ENCODE assay signal across 23 cellular contexts in genomic region chr18:74283646-74284045, GRCh38. TPM values are rescaled to one million over a fixed set of nuclear protein-coding genes. Genes with fewer than 3 reads are reported as not detected.
DNase-seq lines count a peak whose midpoint lies in the region; ATAC-seq, FAIRE-seq and TF ChIP-seq lines count a peak whose summit lies in the region.
"Had no signal": no experiment of that assay in that cellular context is flagged by ENCODE, and none has a peak within 500 bp of the region (broad histone marks: within the 10 kb centered on the region; RNA-seq: fewer than 3 reads in every experiment).

No MANE protein-coding gene starts in this region.

- no peak overlapping the region for H3K4me2 ChIP-seq in A549
- H3K4me2 ChIP-seq in parathyroid adenoma (ENCODE audit: low read length): peak overlapping the region; percentile 54

- H3K27ac ChIP-seq in A549 (peak overlapping the region; percentile 33 to 64; a peak in 2 of 6 replicates), HUES64 (ENCODE audit: low read depth, low read length) (peak overlapping the region; percentile 47), esophagus squamous epithelium (peak overlapping the region in 3 of 4 donors; percentile 17 to 80 (median 52)), parathyroid adenoma (peak overlapping the region; percentile 74)
- H3K27ac ChIP-seq in CD8-positive, alpha-beta memory T cell (ENCODE audit: low read depth, low read length): no peak overlapping the region

- peak overlapping the region in 1 of 7 donors; percentile 33 for H3K4me3 Mint-ChIP-seq in CD8-positive, alpha-beta memory T cell
- no peak overlapping the region for H3K4me3 Mint-ChIP-seq in activated CD8-positive, alpha-beta T cell treated with anti-CD3 and anti-CD28 coated beads for 36 hours
- H3K4me3 Mint-ChIP-seq: activated CD8-positive, alpha-beta memory T cell treated with anti-CD3 and anti-CD28 coated beads, Interleukin-2, amount 10 ng/mL, durations not matched to agents 7 days and 5 days had no signal

- peak overlapping the region in 2 of 8 donors; percentile 18 to 98 for H3K27ac Mint-ChIP-seq in CD8-positive, alpha-beta memory T cell
- no peak overlapping the region for H3K27ac Mint-ChIP-seq in activated CD8-positive, alpha-beta T cell treated with anti-CD3 and anti-CD28 coated beads for 36 hours
- H3K27ac Mint-ChIP-seq: activated CD8-positive, alpha-beta memory T cell treated with anti-CD3 and anti-CD28 coated beads, Interleukin-2, amount 10 ng/mL, durations not matched to agents 7 days and 5 days had no signal

- H3K4me1 ChIP-seq in A549 (peaks cover 63% of the 10 kb centered on the region), HUES64 (ENCODE audit: insufficient read depth, low read length) (peaks cover 64% of the 10 kb centered on the region), esophagus squamous epithelium (peaks cover 39 to 53% (median 41%) of the 10 kb centered on the region in 3 donors), parathyroid adenoma (peaks cover 51% of the 10 kb centered on the region)
- peaks cover 10% of the 10 kb centered on the region for H3K4me1 ChIP-seq in CD8-positive, alpha-beta memory T cell (ENCODE audit: insufficient read depth, low read length)

- CTCF ChIA-PET in A549 (lab: Yijun Ruan, JAX): no interaction called here
- CTCF ChIA-PET in CD8-positive, alpha-beta memory T cell (lab: Charles Lee): no interaction called here
- CTCF ChIA-PET in activated CD8-positive, alpha-beta T cell treated with anti-CD3 and anti-CD28 coated beads for 36 hours (lab: Charles Lee): no interaction called here

- TF ChIP-seq EP300 in A549 (IDR thresholded peaks at IDR 0.05): no peak

- H3K36me3 ChIP-seq in HUES64 (ENCODE audit: insufficient read depth, low read length) (no peaks in the 10 kb centered on the region), esophagus squamous epithelium (peaks cover 0 to 4% (median 0%) of the 10 kb centered on the region in 3 donors), parathyroid adenoma (ENCODE audit: control insufficient read depth, insufficient read depth, low read length) (no peaks in the 10 kb centered on the region)
- no peaks in the 10 kb centered on the region for H3K36me3 ChIP-seq in CD8-positive, alpha-beta memory T cell (ENCODE audit: insufficient read depth, low read length)

- H3K4me3 ChIP-seq in A549: no peak overlapping the region
- 0 out of 2 replicates have a peak overlapping the region, but pooled peaks have one; percentile 8 for H3K4me3 ChIP-seq in HUES64 (ENCODE audit: low read length)
- no peak overlapping the region for H3K4me3 ChIP-seq in esophagus squamous epithelium
- no peak overlapping the region for H3K4me3 ChIP-seq in parathyroid adenoma (ENCODE audit: low read depth, low read length)
- no peak overlapping the region for H3K4me3 ChIP-seq in CD8-positive, alpha-beta memory T cell (ENCODE audit: low read length)
- H3K4me3 ChIP-seq: lung, psoas muscle had no signal

- H3K9me3 ChIP-seq in A549 (no peaks in the 10 kb centered on the region), HUES64 (ENCODE audit: insufficient read depth, low read depth, low read length) (no peaks in the 10 kb centered on the region), esophagus squamous epithelium (no peaks in the 10 kb centered on the region), parathyroid adenoma (ENCODE audit: control insufficient read depth, low read length) (no peaks in the 10 kb centered on the region)
- H3K9me3 ChIP-seq in CD8-positive, alpha-beta memory T cell (ENCODE audit: low read length): no peaks in the 10 kb centered on the region
- H3K9me3 ChIP-seq: psoas muscle had no signal

- intact Hi-C loops in esophagus squamous epithelium (cut with DNase I): no loop called here
- intact Hi-C loops in activated CD8-positive, alpha-beta T cell treated with anti-CD3 and anti-CD28 coated beads for 36 hours (cut with micrococcal nuclease): no loop called here

- 87% methylated on average over 10 of the region's 10 CpGs for WGBS in A549 (ENCODE audit: missing lambda C conversion rate)
- 79% methylated on average over 10 of the region's 10 CpGs for WGBS in HUES64
- WGBS in esophagus squamous epithelium, 2 donors: 74 to 96% methylated on average over 6 to 9 of the region's 10 CpGs

- peak overlapping the region; percentile 15 for H2AFZ ChIP-seq in parathyroid adenoma

- TF ChIP-seq POLR2A in A549 (IDR thresholded peaks at IDR 0.05; ENCODE audit: low read length) (no peak), esophagus squamous epithelium (IDR thresholded peaks at IDR 0.05) (no peak)

- TF ChIP-seq RAD21 in A549 (conservative IDR thresholded peaks at IDR 0.05 in 1 of 2, IDR thresholded peaks at IDR 0.05 in 1 of 2): no peak

- H3K4me1 Mint-ChIP-seq in CD8-positive, alpha-beta memory T cell: peaks cover 32 to 38% (median 38%) of the 10 kb centered on the region in 3 donors
- peaks cover 30% of the 10 kb centered on the region for H3K4me1 Mint-ChIP-seq in activated CD8-positive, alpha-beta T cell treated with anti-CD3 and anti-CD28 coated beads for 36 hours (ENCODE audit: low read depth)

- no peak for DNase-seq in A549 (ENCODE audit: low read depth in 1 of 2, low spot score in 1 of 2)
- no peak for DNase-seq in esophagus squamous epithelium (lab: John Stamatoyannopoulos, UW)
- no peak for DNase-seq in GF-D8 (lab: John Stamatoyannopoulos, UW)
- DNase-seq in CD8-positive, alpha-beta memory T cell: no peak
- no peak for DNase-seq in cerebellum (ENCODE audit: low spot score)
- no peak for DNase-seq in activated CD8-positive, alpha-beta T cell treated with anti-CD3 and anti-CD28 coated beads for 36 hours
- DNase-seq: activated CD4-positive, alpha-beta T cell treated with anti-CD3 and anti-CD28 coated beads for 1 hour; activated CD8-positive, alpha-beta memory T cell treated with anti-CD3 and anti-CD28 coated beads, Interleukin-2, amount 10 ng/mL, durations not matched to agents 7 days and 5 days; activated effector memory CD4-positive, alpha-beta T cell treated with Interleukin-2 at 50 U/mL for 16 hours; foreskin melanocyte; naive thymus-derived CD4-positive, alpha-beta T cell; NCI-H1436 treated with DMSO at 0.1 percent for 48 hours; psoas muscle; SHP77 treated with DMSO at 0.1 percent for 48 hours; stimulated activated CD4-positive, alpha-beta T cell treated with anti-CD3 and anti-CD28 coated beads, Interleukin-12 subunit alpha, Interleukin-12 subunit beta, amount 100 ng/mL, for 4 hours; stimulated activated naive CD4-positive, alpha-beta T cell had no signal

- H3K9ac ChIP-seq in HUES64 (ENCODE audit: low read depth, low read length) (0 out of 2 replicates have a peak overlapping the region, but pooled peaks have one; percentile 38), parathyroid adenoma (no peak overlapping the region)

- no peak for ATAC-seq in A549
- ATAC-seq in activated CD8-positive, alpha-beta T cell treated with anti-CD3 and anti-CD28 coated beads for 36 hours: no peak
- ATAC-seq: activated CD8-positive, alpha-beta memory T cell treated with anti-CD3 and anti-CD28 coated beads, Interleukin-2, amount 10 ng/mL, durations not matched to agents 7 days and 5 days; HCT116; naive thymus-derived CD4-positive, alpha-beta T cell had no signal

- peaks cover 38% of the 10 kb centered on the region for H3K79me2 ChIP-seq in parathyroid adenoma

- peaks cover 0 to 7% (median 0%) of the 10 kb centered on the region in 3 donors for H3K36me3 Mint-ChIP-seq in CD8-positive, alpha-beta memory T cell
- peaks cover 19% of the 10 kb centered on the region for H3K36me3 Mint-ChIP-seq in activated CD8-positive, alpha-beta T cell treated with anti-CD3 and anti-CD28 coated beads for 36 hours (ENCODE audit: low read depth)
- H3K36me3 Mint-ChIP-seq: activated CD8-positive, alpha-beta memory T cell treated with anti-CD3 and anti-CD28 coated beads, Interleukin-2, amount 10 ng/mL, durations not matched to agents 7 days and 5 days had no signal

- H3K27me3 Mint-ChIP-seq in CD8-positive, alpha-beta memory T cell: peaks cover 0 to 3% of the 10 kb centered on the region in 2 donors
- no peaks in the 10 kb centered on the region for H3K27me3 Mint-ChIP-seq in activated CD8-positive, alpha-beta T cell treated with anti-CD3 and anti-CD28 coated beads for 36 hours
- H3K27me3 Mint-ChIP-seq: activated CD8-positive, alpha-beta memory T cell treated with anti-CD3 and anti-CD28 coated beads, Interleukin-2, amount 10 ng/mL, durations not matched to agents 7 days and 5 days; CD4-positive, alpha-beta memory T cell had no signal

- POLR2A ChIA-PET in A549 (lab: Yijun Ruan, JAX): no interaction called here
- POLR2A ChIA-PET in CD8-positive, alpha-beta memory T cell (lab: Charles Lee): no interaction called here
- POLR2A ChIA-PET in activated CD8-positive, alpha-beta T cell treated with anti-CD3 and anti-CD28 coated beads for 36 hours (lab: Charles Lee): interaction anchor here (1.0 kb wide), 1 partner anchor 12 kb away, joined by 3 read pairs; no protein-coding TSS in a partner anchor

- no peaks in the 10 kb centered on the region for H3K27me3 ChIP-seq in HUES64 (ENCODE audit: insufficient read depth, low read length)
- H3K27me3 ChIP-seq in esophagus squamous epithelium: no peaks in the 10 kb centered on the region
- H3K27me3 ChIP-seq in parathyroid adenoma (ENCODE audit: control insufficient read depth, insufficient read depth, low read length): no peaks in the 10 kb centered on the region
- H3K27me3 ChIP-seq in CD8-positive, alpha-beta memory T cell (ENCODE audit: insufficient read depth, low read length, poor library complexity, severe bottlenecking): no peaks in the 10 kb centered on the region

- H3K9me3 Mint-ChIP-seq in CD8-positive, alpha-beta memory T cell: no peaks in the 10 kb centered on the region
- H3K9me3 Mint-ChIP-seq in activated CD8-positive, alpha-beta T cell treated with anti-CD3 and anti-CD28 coated beads for 36 hours: no peaks in the 10 kb centered on the region
- H3K9me3 Mint-ChIP-seq: CD4-positive, alpha-beta memory T cell had no signal

- no peak for FAIRE-seq in A549 (lab: Jason Lieb, UNC)
- FAIRE-seq: colon, urothelium cell line had no signal

- TF ChIP-seq CTCF in A549 (IDR thresholded peaks at IDR 0.05) (no peak), esophagus squamous epithelium (IDR thresholded peaks at IDR 0.05) (no peak), parathyroid adenoma (IDR thresholded peaks at IDR 0.05) (no peak)
- no peak for TF ChIP-seq CTCF in activated CD8-positive, alpha-beta T cell treated with anti-CD3 and anti-CD28 coated beads for 36 hours (IDR thresholded peaks at IDR 0.05)

RNA-seq across cellular contexts. Expression of gene CYB5A, which starts 8.1 kb away (rescaled TPM):
- 132 and 134 TPM in 2 replicates for polyA plus RNA-seq in A549 (2011; rRNA removed)
- 112 and 145 TPM in 2 replicates for polyA plus RNA-seq in A549 (2012; cell fraction: cytosol; rRNA removed)
- 49.4 and 73.1 TPM in 2 replicates for polyA plus RNA-seq in A549 (2012; cell fraction: nucleus; rRNA removed)
- 227 to 287 TPM (median 267 TPM) in 3 replicates for polyA plus RNA-seq in A549 (2017; fragmentation: RNase III; extraction: RNeasy Plus Mini Kit Qiagen cat#74134 plus additional on column Dnase treatment)
- polyA minus RNA-seq in A549 (2011; rRNA and poly(A)+ RNA removed): 38.3 and 46.0 TPM in 2 replicates
- polyA plus RNA-seq in HUES64 (2013, experiment 1 of 2): 79.3 TPM
- 90.3 TPM for polyA plus RNA-seq in HUES64 (2013, experiment 2 of 2)
- 100 to 1,000 TPM in 1 of 4 donors, 10 to 100 TPM in 3; 75.2 to 115 (median 90.3) TPM for total RNA-seq in esophagus squamous epithelium
- total RNA-seq in CD8-positive, alpha-beta memory T cell: 10 to 100 TPM; 70.3 to 77.7 TPM
- polyA plus RNA-seq in CD8-positive, alpha-beta memory T cell: 87.8 TPM
- 18.0 TPM for total RNA-seq in cerebellum
- total RNA-seq in activated CD8-positive, alpha-beta T cell treated with anti-CD3 and anti-CD28 coated beads for 36 hours: 10 to 100 TPM; 60.2 to 62.4 TPM

RNA-seq across cellular contexts. Expression of gene C18orf63, which starts 32.0 kb away (rescaled TPM):
- polyA plus RNA-seq in A549 (2011; rRNA removed) (not detected in 2 replicates), A549 (2017; fragmentation: RNase III; extraction: RNeasy Plus Mini Kit Qiagen cat#74134 plus additional on column Dnase treatment) (not detected in 3 replicates)
- polyA plus RNA-seq in A549 (2012; cell fraction: cytosol; rRNA removed): not detected in 2 replicates
- not detected in 2 replicates for polyA plus RNA-seq in A549 (2012; cell fraction: nucleus; rRNA removed)
- not detected in 2 replicates for polyA minus RNA-seq in A549 (2011; rRNA and poly(A)+ RNA removed)
- not detected for polyA plus RNA-seq in HUES64 (2013, experiment 1 of 2)
- not detected for polyA plus RNA-seq in HUES64 (2013, experiment 2 of 2)
- total RNA-seq in esophagus squamous epithelium (not detected), cerebellum (not detected)
- not detected for total RNA-seq in CD8-positive, alpha-beta memory T cell
- not detected for polyA plus RNA-seq in CD8-positive, alpha-beta memory T cell
- not detected for total RNA-seq in activated CD8-positive, alpha-beta T cell treated with anti-CD3 and anti-CD28 coated beads for 36 hours
- total RNA-seq: activated CD8-positive, alpha-beta memory T cell treated with anti-CD3 and anti-CD28 coated beads, Interleukin-2, amount 10 ng/mL, durations not matched to agents 7 days and 5 days; CD4-positive, alpha-beta memory T cell; naive thymus-derived CD4-positive, alpha-beta T cell; psoas muscle had no signal
- polyA plus RNA-seq: CD4-positive, alpha-beta memory T cell; naive thymus-derived CD4-positive, alpha-beta T cell; psoas muscle had no signal
